ENCODE assay signal across 20 cellular contexts in the genomic region with DNA sequence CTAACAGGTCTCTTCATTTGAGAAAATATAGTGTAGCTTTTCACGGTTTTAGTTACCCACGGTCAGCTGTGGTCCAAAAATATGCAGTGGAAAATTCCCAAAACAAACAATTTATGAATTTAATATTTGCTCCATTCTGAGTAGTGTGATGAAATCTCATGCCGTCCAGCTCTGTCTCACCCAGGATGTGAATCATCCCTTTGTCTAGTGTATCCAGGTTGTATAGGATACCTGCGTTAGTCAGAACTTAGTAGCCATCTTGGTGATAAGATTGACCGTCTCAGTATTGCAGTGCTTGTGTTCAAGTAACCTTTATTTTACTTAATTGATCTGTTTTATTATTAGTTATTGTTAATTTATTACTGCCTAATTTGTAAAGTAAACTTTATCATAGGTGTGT. TPM values are rescaled to one million over a fixed set of nuclear protein-coding genes. Genes with fewer than 3 reads are reported as not detected.
DNase-seq lines count a peak whose midpoint lies in the region; ATAC-seq and TF ChIP-seq lines count a peak whose summit lies in the region.
"Had no signal": no experiment of that assay in that cellular context is flagged by ENCODE, and none has a peak within 500 bp of the region (broad histone marks: within the 10 kb centered on the region; RNA-seq: fewer than 3 reads in every experiment).

No MANE protein-coding gene starts in this region.

- no peak overlapping the region for H4K8ac ChIP-seq in mesendoderm (ENCODE audit: low read depth, low read length)

- H4K5ac ChIP-seq in mesendoderm (ENCODE audit: low read length) = no peak overlapping the region

- DNase-seq in A172 (ENCODE audit: low spot score) (peak; percentile 69), HS-5 (ENCODE audit: low read depth) (peak; percentile 14), RWPE2 (ENCODE audit: low spot score) (peak; percentile 71), fibroblast of mammary gland (ENCODE audit: low read depth) (peak; percentile 33), SHP77 (lab: John Stamatoyannopoulos, UW) (no peak), mesendoderm (no peak)
- DNase-seq: activated CD4-positive, alpha-beta T cell treated with anti-CD3 and anti-CD28 coated beads, Interleukin-2, amount 10 ng/mL, durations not matched to agents 7 days and 5 days; activated naive CD4-positive, alpha-beta T cell; anterior cingulate cortex; DMS 273 treated with DMSO at 0.1 percent for 48 hours; H7; KG1; left ventricle myocardium inferior; NCI-H1105 treated with DMSO at 0.1 percent for 48 hours; NCI-H774; nucleus accumbens; tibial artery had no signal

- WGBS in mesendoderm (ENCODE audit: extremely low coverage, insufficient coverage, low lambda C conversion rate) = no CpG with 5 or more reads among the region's 5 CpGs

- no peak overlapping the region for H2BK120ac ChIP-seq in mesendoderm (ENCODE audit: low read depth, low read length)

- peaks cover 37% of the 10 kb centered on the region for H3K36me3 ChIP-seq in RWPE2 (ENCODE audit: low read depth)
- H3K36me3 ChIP-seq in mesendoderm (ENCODE audit: control insufficient read depth, insufficient read depth, low read length) = no peaks in the 10 kb centered on the region

- no peak overlapping the region for H3K9ac ChIP-seq in mesendoderm (ENCODE audit: low read length)

- ATAC-seq in RWPE2 (ENCODE audit: low read depth) = peak; percentile 100
- ATAC-seq in GM19324 (IDR thresholded peaks at IDR 0.05; ENCODE audit: low FRiP score, unreplicated experiment) = no peak
- ATAC-seq in HG02642 (IDR thresholded peaks at IDR 0.05; ENCODE audit: poor library complexity, unreplicated experiment) = no peak
- ATAC-seq: stimulated activated effector memory CD8-positive, alpha-beta T cell treated with anti-CD3 and anti-CD28 coated beads, Interleukin-12 subunit alpha, Interleukin-12 subunit beta, amount 100 ng/mL, for 72 hours had no signal

- H3K4me1 ChIP-seq in RWPE2 (ENCODE audit: insufficient read depth, poor library complexity, severe bottlenecking) = peaks cover 25% of the 10 kb centered on the region
- no peaks in the 10 kb centered on the region for H3K4me1 ChIP-seq in mesendoderm (ENCODE audit: control insufficient read depth, low read depth, low read length)

- H3K56ac ChIP-seq in mesendoderm (ENCODE audit: low read length) = no peak overlapping the region

- peaks cover 2% of the 10 kb centered on the region for H3K79me2 ChIP-seq in mesendoderm (ENCODE audit: control insufficient read depth, insufficient read depth, low read length)

- TF ChIP-seq CTCF in RWPE2 (IDR thresholded peaks at IDR 0.05; ENCODE audit: poor library complexity, severe bottlenecking) (no peak), fibroblast of mammary gland (conservative IDR thresholded peaks at IDR 0.05; ENCODE audit: control insufficient read depth, insufficient read depth, low read depth, low read length) (no peak)

- H2BK5ac ChIP-seq in mesendoderm (ENCODE audit: low read length) = no peak overlapping the region

- H2BK15ac ChIP-seq in mesendoderm (replicated peaks; ENCODE audit: low read depth) = no peak overlapping the region

- H2AK5ac ChIP-seq in mesendoderm (ENCODE audit: low read length) = no peak overlapping the region

- H3K27ac ChIP-seq in RWPE2 (ENCODE audit: poor library complexity, severe bottlenecking) (peak overlapping the region; percentile 63), mesendoderm (ENCODE audit: low read depth, low read length) (no peak overlapping the region)
- H3K27ac ChIP-seq: left ventricle myocardium inferior, tibial artery had no signal

- no peak overlapping the region for H3K18ac ChIP-seq in mesendoderm (ENCODE audit: low read length)

- no peaks in the 10 kb centered on the region for H3K9me3 ChIP-seq in RWPE2 (ENCODE audit: severe bottlenecking)
- H3K9me3 ChIP-seq: left ventricle myocardium inferior, tibial artery had no signal

- H3K79me1 ChIP-seq in mesendoderm (ENCODE audit: low read length) = no peaks in the 10 kb centered on the region

- no peak overlapping the region for H3K4me2 ChIP-seq in mesendoderm (ENCODE audit: low read length)

- no peaks in the 10 kb centered on the region for H3K27me3 ChIP-seq in RWPE2 (ENCODE audit: insufficient read depth, poor library complexity, severe bottlenecking)
- H3K27me3 ChIP-seq in mesendoderm (ENCODE audit: insufficient read depth, low read length, poor library complexity) = no peaks in the 10 kb centered on the region
- H3K27me3 ChIP-seq: tibial artery had no signal

- H3K4ac ChIP-seq in mesendoderm (ENCODE audit: low read depth, low read length) = no peak overlapping the region

- H3K23ac ChIP-seq in mesendoderm (ENCODE audit: low read length) = no peak overlapping the region

- H3K4me3 ChIP-seq in RWPE2 (ENCODE audit: severe bottlenecking) (peak overlapping the region; percentile 18), fibroblast of mammary gland (ENCODE audit: control insufficient read depth, low read depth, low read length) (no peak overlapping the region), mesendoderm (ENCODE audit: low read length) (no peak overlapping the region)
- H3K4me3 ChIP-seq: left ventricle myocardium inferior, tibial artery had no signal

RNA-seq across cellular contexts. Expression of a gene that starts 41.1 kb away (rescaled TPM):
- 245 and 273 TPM in 2 replicates for total RNA-seq in A172 (2014; rRNA removed; shearing (Covaris generic))
- polyA plus RNA-seq in mesendoderm (2013, experiment 1 of 2) = 88.4 TPM
- polyA plus RNA-seq in mesendoderm (2013, experiment 2 of 2) = 87.5 TPM

Comparison
In these comparisons a context has a peak if more than half of its experiments do, and no peak if none do; other contexts are left out.
1. DNase-seq: peak in A172 (single experiment), HS-5 (single experiment), RWPE2 (single experiment) and fibroblast of mammary gland (single experiment); none in SHP77 (0 of 2) and mesendoderm (single experiment).